Comparison of ENCODE assay signal across 20 cellular contexts in genomic region chr3:51954713-51955112, GRCh38. TPM values are rescaled to one million over a fixed set of nuclear protein-coding genes. Genes with fewer than 3 reads are reported as not detected.
"Had no signal": no experiment of that assay in that cellular context is flagged by ENCODE, and none has a peak within 500 bp of the region (broad histone marks: within the 10 kb centered on the region; RNA-seq: fewer than 3 reads in every experiment).

No MANE protein-coding gene starts in this region.

- H3K27me3 ChIP-seq: sigmoid colon had no signal

- DNase-seq: activated CD4-positive, alpha-beta T cell treated with anti-CD3 and anti-CD28 coated beads, Interleukin-2, amount 10 ng/mL, durations not matched to agents 7 days and 5 days; activated CD8-positive, alpha-beta T cell treated with anti-CD3 and anti-CD28 coated beads, Interleukin-2, amount 10 ng/mL, durations not matched to agents 7 days and 5 days; activated naive CD4-positive, alpha-beta T cell treated with anti-CD3 and anti-CD28 coated beads for 36 hours; activated T-cell treated with anti-CD3 and anti-CD28 coated beads, Interleukin-2, amount 50 U/mL, for 24 hours; cortex of kidney; effector CD4-positive, alpha-beta T cell; mesendoderm; sigmoid colon; stimulated activated CD4-positive, alpha-beta T cell treated with anti-CD3 and anti-CD28 coated beads, Interleukin-4, amount 100 ng/mL, for 24 hours; stomach; T-helper 1 cell; T1000 had no signal

- H3K27ac Mint-ChIP-seq: activated CD4-positive, alpha-beta T cell treated with anti-CD3 and anti-CD28 coated beads, Interleukin-2, amount 10 ng/mL, durations not matched to agents 7 days and 5 days; activated CD8-positive, alpha-beta T cell treated with anti-CD3 and anti-CD28 coated beads, Interleukin-2, amount 10 ng/mL, durations not matched to agents 7 days and 5 days; activated naive CD4-positive, alpha-beta T cell treated with anti-CD3 and anti-CD28 coated beads for 36 hours; activated T-cell treated with anti-CD3 and anti-CD28 coated beads, Interleukin-2, amount 50 U/mL, for 24 hours; naive thymus-derived CD8-positive, alpha-beta T cell; stimulated activated effector memory CD8-positive, alpha-beta T cell treated with anti-CD3 and anti-CD28 coated beads, Interleukin-12 subunit alpha, Interleukin-12 subunit beta, amount 100 ng/mL, for 72 hours had no signal

- H3K9me3 ChIP-seq: sigmoid colon, stomach, thoracic aorta, upper lobe of left lung had no signal

- H3K4me3 Mint-ChIP-seq: activated CD4-positive, alpha-beta T cell treated with anti-CD3 and anti-CD28 coated beads, Interleukin-2, amount 10 ng/mL, durations not matched to agents 7 days and 5 days; activated CD8-positive, alpha-beta T cell treated with anti-CD3 and anti-CD28 coated beads, Interleukin-2, amount 10 ng/mL, durations not matched to agents 7 days and 5 days; activated T-cell treated with anti-CD3 and anti-CD28 coated beads, Interleukin-2, amount 50 U/mL, for 24 hours; central memory CD8-positive, alpha-beta T cell had no signal

- ATAC-seq: activated CD4-positive, CD25-positive, alpha-beta regulatory T cell treated with anti-CD3 and anti-CD28 coated beads, Interleukin-2, amount 50 U/mL, for 24 hours; activated CD8-positive, alpha-beta T cell treated with anti-CD3 and anti-CD28 coated beads, Interleukin-2, amount 10 ng/mL, durations not matched to agents 7 days and 5 days; left ventricle myocardium superior; stimulated activated effector memory CD8-positive, alpha-beta T cell treated with anti-CD3 and anti-CD28 coated beads, Interleukin-12 subunit alpha, Interleukin-12 subunit beta, amount 100 ng/mL, for 72 hours had no signal

- H3K4me3 ChIP-seq: upper lobe of left lung had no signal

- H3K9me3 Mint-ChIP-seq: activated CD4-positive, alpha-beta T cell treated with anti-CD3 and anti-CD28 coated beads, Interleukin-2, amount 10 ng/mL, durations not matched to agents 7 days and 5 days; activated naive CD4-positive, alpha-beta T cell treated with anti-CD3 and anti-CD28 coated beads for 36 hours; activated T-cell treated with anti-CD3 and anti-CD28 coated beads, Interleukin-2, amount 50 U/mL, for 24 hours; central memory CD8-positive, alpha-beta T cell; naive thymus-derived CD8-positive, alpha-beta T cell; stimulated activated effector memory CD8-positive, alpha-beta T cell treated with anti-CD3 and anti-CD28 coated beads, Interleukin-12 subunit alpha, Interleukin-12 subunit beta, amount 100 ng/mL, for 72 hours had no signal

- H3K27ac ChIP-seq: stomach, upper lobe of left lung had no signal

RNA-seq across cellular contexts. Expression of gene GPR62, which starts 0.5 kb away (rescaled TPM):
- total RNA-seq: activated CD4-positive, alpha-beta T cell treated with anti-CD3 and anti-CD28 coated beads, Interleukin-2, amount 10 ng/mL, durations not matched to agents 7 days and 5 days; activated CD8-positive, alpha-beta T cell treated with anti-CD3 and anti-CD28 coated beads, Interleukin-2, amount 10 ng/mL, durations not matched to agents 7 days and 5 days; activated naive CD4-positive, alpha-beta T cell treated with anti-CD3 and anti-CD28 coated beads for 36 hours; kidney epithelial cell; naive thymus-derived CD8-positive, alpha-beta T cell; stomach; thoracic aorta; upper lobe of left lung had no signal
- polyA plus RNA-seq: naive thymus-derived CD8-positive, alpha-beta T cell had no signal
